ENCODE assay signal across 8 cellular contexts in the genomic region with DNA sequence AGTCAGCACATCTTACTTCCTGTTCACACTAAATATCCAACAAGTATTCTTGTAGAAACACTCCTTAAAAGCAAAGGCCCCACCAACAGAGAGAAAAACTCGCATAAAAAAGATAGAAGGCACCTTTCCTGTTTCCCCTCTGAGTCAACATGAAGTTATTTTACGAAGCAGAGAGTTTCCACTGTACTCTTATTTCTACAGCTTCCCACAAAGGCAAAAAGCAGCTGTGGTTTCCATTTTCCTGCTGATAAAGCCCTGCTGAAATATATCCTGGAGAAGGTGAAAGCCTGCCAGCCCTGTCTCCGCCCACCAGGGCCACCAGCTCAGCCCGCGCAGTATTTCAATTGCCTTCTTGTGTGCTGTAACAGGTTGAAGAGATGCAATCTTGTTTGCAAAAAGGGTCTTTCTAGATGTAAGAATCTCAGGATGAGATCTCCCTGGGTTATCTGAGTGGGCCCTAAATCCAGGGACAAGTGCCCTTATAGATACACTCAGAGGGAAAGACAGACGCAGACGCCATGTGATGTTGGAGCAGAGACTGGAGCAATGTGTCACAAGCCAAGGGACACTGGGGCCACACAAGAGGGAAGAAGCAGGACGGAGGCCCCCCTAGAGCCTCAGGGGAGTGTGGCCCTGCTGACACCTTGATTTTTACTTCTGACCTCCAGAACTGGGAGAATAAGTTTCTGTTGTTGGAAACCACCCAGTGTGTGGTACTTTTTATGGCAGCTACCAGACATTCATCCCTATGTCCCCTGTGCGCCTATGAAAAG. TPM values are rescaled to one million over a fixed set of nuclear protein-coding genes. Genes with fewer than 3 reads are reported as not detected.
DNase-seq lines count a peak whose midpoint lies in the region; ATAC-seq, FAIRE-seq and TF ChIP-seq lines count a peak whose summit lies in the region.

No MANE protein-coding gene starts in this region.

- peaks cover 2% of the 10 kb centered on the region for H3K9me3 Mint-ChIP-seq in astrocyte (ENCODE audit: unreplicated experiment)

- H3K4me1 ChIP-seq in RWPE2 (ENCODE audit: insufficient read depth, poor library complexity, severe bottlenecking): peaks cover 14% of the 10 kb centered on the region
- peaks cover 13% of the 10 kb centered on the region for H3K4me1 ChIP-seq in astrocyte (ENCODE audit: insufficient read depth, low read length)
- H3K4me1 ChIP-seq in MM.1S (ENCODE audit: low read length): no peaks in the 10 kb centered on the region

- DNase-seq in EL (peak; percentile 10), RWPE2 (ENCODE audit: low spot score) (no peak), astrocyte (ENCODE audit: low read depth) (peak; percentile 74), mucosa of gallbladder (ENCODE audit: low spot score) (peak; percentile 45), MM.1S (no peak)
- DNase-seq in effector CD4-positive, alpha-beta T cell: no peak

- peaks cover 25% of the 10 kb centered on the region for H3K4me1 Mint-ChIP-seq in astrocyte (ENCODE audit: low read depth, unreplicated experiment)

- H4K20me1 ChIP-seq in astrocyte (ENCODE audit: insufficient read depth, low read length) (no peaks in the 10 kb centered on the region), MM.1S (ENCODE audit: insufficient read depth, low read length) (peaks cover 63% of the 10 kb centered on the region)

- H3F3A ChIP-seq in MM.1S (ENCODE audit: insufficient read depth, low read length): no peaks in the 10 kb centered on the region

- H3K4me2 ChIP-seq in astrocyte (ENCODE audit: low read length) (peak overlapping the region; percentile 37), MM.1S (ENCODE audit: low read depth, low read length) (no peak overlapping the region)

- H3K27me3 ChIP-seq in RWPE2 (ENCODE audit: insufficient read depth, poor library complexity, severe bottlenecking) (no peaks in the 10 kb centered on the region), astrocyte (ENCODE audit: insufficient read depth, low read length) (peaks cover under 1% of the 10 kb centered on the region), MM.1S (replicated peaks; ENCODE audit: insufficient read depth, low read length) (no peaks in the 10 kb centered on the region)

- peak; percentile 84 for ATAC-seq in RWPE2 (ENCODE audit: low read depth)
- no peak for ATAC-seq in GM18907 (IDR thresholded peaks at IDR 0.05; ENCODE audit: unreplicated experiment)
- no peak for ATAC-seq in GM18861 (IDR thresholded peaks at IDR 0.05; ENCODE audit: unreplicated experiment)

- H3K36me3 Mint-ChIP-seq in astrocyte (ENCODE audit: low read depth, unreplicated experiment): no peaks in the 10 kb centered on the region

- H3K27ac Mint-ChIP-seq in astrocyte (ENCODE audit: unreplicated experiment): peak overlapping the region; percentile 81

- peak overlapping the region; percentile 79 for H3K27ac ChIP-seq in RWPE2 (ENCODE audit: poor library complexity, severe bottlenecking)
- H3K27ac ChIP-seq in astrocyte (ENCODE audit: low read depth, low read length): no peak overlapping the region
- H3K27ac ChIP-seq in MM.1S (ENCODE audit: low read length): no peak overlapping the region

- no peak for FAIRE-seq in astrocyte (lab: Jason Lieb, UNC)

- H3K27me3 Mint-ChIP-seq in astrocyte (ENCODE audit: low read depth, unreplicated experiment): no peaks in the 10 kb centered on the region

- H3K4me3 Mint-ChIP-seq in astrocyte (ENCODE audit: unreplicated experiment): no peak overlapping the region

- H3K4me3 ChIP-seq in RWPE2 (ENCODE audit: severe bottlenecking) (no peak overlapping the region), astrocyte (ENCODE audit: insufficient read depth, low read depth, low read length) (no peak overlapping the region), MM.1S (ENCODE audit: low read length) (no peak overlapping the region)

- no peak for TF ChIP-seq CTCF in RWPE2 (IDR thresholded peaks at IDR 0.05; ENCODE audit: poor library complexity, severe bottlenecking)
- no peak for TF ChIP-seq CTCF in astrocyte (IDR thresholded peaks at IDR 0.05; ENCODE audit: insufficient read depth, low read depth, low read length)
- TF ChIP-seq CTCF in MM.1S (IDR thresholded peaks at IDR 0.05; ENCODE audit: low read length): no peak

- H3K9me3 ChIP-seq in RWPE2 (ENCODE audit: severe bottlenecking): no peaks in the 10 kb centered on the region
- no peaks in the 10 kb centered on the region for H3K9me3 ChIP-seq in astrocyte (ENCODE audit: insufficient read depth, low read depth, low read length)
- H3K9me3 ChIP-seq in MM.1S (replicated peaks; ENCODE audit: insufficient read depth, low read length): no peaks in the 10 kb centered on the region

- no peaks in the 10 kb centered on the region for H3K79me2 ChIP-seq in astrocyte (ENCODE audit: insufficient read depth, low read length)
- H3K79me2 ChIP-seq in MM.1S (ENCODE audit: low read length): peaks cover 95% of the 10 kb centered on the region

- H3K36me3 ChIP-seq in RWPE2 (ENCODE audit: low read depth) (no peaks in the 10 kb centered on the region), astrocyte (ENCODE audit: insufficient read depth, low read length) (no peaks in the 10 kb centered on the region), MM.1S (replicated peaks; ENCODE audit: insufficient read depth, low read length) (no peaks in the 10 kb centered on the region; the same call in 1 of the 2 replicates)

- no peaks in the 10 kb centered on the region for H3K9me2 ChIP-seq in MM.1S (replicated peaks; ENCODE audit: insufficient read depth, low read length)

- H2AFZ ChIP-seq in astrocyte (ENCODE audit: low read depth, low read length) (no peak overlapping the region), MM.1S (ENCODE audit: low read length) (no peak overlapping the region)

- H3K9ac ChIP-seq in astrocyte (ENCODE audit: low read length) (no peak overlapping the region), MM.1S (ENCODE audit: low read length) (no peak overlapping the region)

RNA-seq across cellular contexts. Expression of a gene that starts 19.9 kb away (rescaled TPM):
- total RNA-seq in astrocyte (4.8 and 6.2 TPM in 2 replicates), mucosa of gallbladder (66.2 TPM)

Comparison
In these comparisons a context has a peak if more than half of its experiments do, and no peak if none do; other contexts are left out.
1. DNase-seq: peak in EL (single experiment), astrocyte (single experiment) and mucosa of gallbladder (single experiment); none in RWPE2 (single experiment), MM.1S (single experiment) and effector CD4-positive, alpha-beta T cell (single experiment).